In genomic region chr14:85909581-85909980, GRCh38 we compare ENCODE assay signal across 19 cellular contexts.
DNase-seq lines count a peak whose midpoint lies in the region; ATAC-seq and TF ChIP-seq lines count a peak whose summit lies in the region.
"Had no signal": no experiment of that assay in that cellular context is flagged by ENCODE, and none has a peak within 500 bp of the region (broad histone marks: within the 10 kb centered on the region; RNA-seq: fewer than 3 reads in every experiment).

No MANE protein-coding gene starts in this region.

- no peaks in the 10 kb centered on the region; the same call in 1 of the 2 replicates for H3K4me1 ChIP-seq in GM23338 (ENCODE audit: insufficient read depth)
- H3K4me1 ChIP-seq: BE2C had no signal

- H3K27me3 Mint-ChIP-seq in GM23338 (ENCODE audit: insufficient read depth, low read depth, poor library complexity): peaks cover 2% of the 10 kb centered on the region

- TF ChIP-seq CTCF in GM23338 (conservative IDR thresholded peaks at IDR 0.05; ENCODE audit: low read depth in 2 of 2) (no peak), VCaP (conservative IDR thresholded peaks at IDR 0.05) (no peak)

- H2AFZ ChIP-seq in GM23338: no peak overlapping the region

- no peaks in the 10 kb centered on the region for H3K36me3 Mint-ChIP-seq in GM23338 (ENCODE audit: low read depth)
- H3K36me3 Mint-ChIP-seq: CD4-positive, alpha-beta memory T cell had no signal

- no peaks in the 10 kb centered on the region for H3K79me2 ChIP-seq in GM23338 (replicated peaks; ENCODE audit: insufficient read depth)

- intact Hi-C loops in Right ventricle myocardium inferior (cut with DNase I): no loop called here

- H3K27ac ChIP-seq in GM23338 (ENCODE audit: low read depth): no peak overlapping the region
- H3K27ac ChIP-seq in VCaP: peak overlapping the region; percentile 37

- H3K9me2 ChIP-seq in GM23338 (ENCODE audit: insufficient read depth): no peaks in the 10 kb centered on the region

- no peaks in the 10 kb centered on the region for H4K20me1 ChIP-seq in GM23338 (replicated peaks; ENCODE audit: insufficient read depth)

- DNase-seq in GM23338 (ENCODE audit: low spot score) (no peak), NCI-H69 (lab: John Stamatoyannopoulos, UW) (peak; percentile 53), left kidney (ENCODE audit: low read depth, low spot score) (peak; percentile 9), dedifferentiated amniotic fluid mesenchymal stem cell (ENCODE audit: extremely low spot score) (no peak), Right ventricle myocardium inferior (ENCODE audit: missing footprints) (no peak), occipital lobe (lab: John Stamatoyannopoulos, UW) (no peak)
- no peak for DNase-seq in activated CD4-positive, alpha-beta T cell treated with anti-CD3 and anti-CD28 coated beads, Interleukin-2, amount 50 U/mL, for 48 hours
- DNase-seq: ACHN; BE2C; CD4-positive, alpha-beta memory T cell; HFFc6; KBM-7; MG63; NCI-H1417; NCI-H1930; NCI-H526; Right ventricle myocardium superior had no signal

- no peak overlapping the region for H3K4me2 ChIP-seq in GM23338

- no peaks in the 10 kb centered on the region for H3K27me3 ChIP-seq in GM23338 (ENCODE audit: insufficient read depth)
- H3K27me3 ChIP-seq: BE2C, MG63 had no signal

- no peaks in the 10 kb centered on the region; the same call in 2 of the 3 replicates for H3K9me3 Mint-ChIP-seq in GM23338
- H3K9me3 Mint-ChIP-seq: CD4-positive, alpha-beta memory T cell had no signal

- no peak for ATAC-seq in GM23338
- ATAC-seq in Right ventricle myocardium inferior: no peak
- ATAC-seq: Panc1 had no signal

- no peaks in the 10 kb centered on the region for H3K36me3 ChIP-seq in GM23338 (ENCODE audit: insufficient read depth)
- H3K36me3 ChIP-seq: BE2C, MG63 had no signal

- H3K4me3 Mint-ChIP-seq in GM23338: no peak overlapping the region
- H3K4me3 Mint-ChIP-seq: CD4-positive, alpha-beta memory T cell; HFFc6 had no signal

- peaks cover 14% of the 10 kb centered on the region for H3K4me1 Mint-ChIP-seq in GM23338
- H3K4me1 Mint-ChIP-seq: CD4-positive, alpha-beta memory T cell had no signal

- H3F3A ChIP-seq in GM23338 (replicated peaks; ENCODE audit: low read depth): no peaks in the 10 kb centered on the region

- no peak overlapping the region for H3K4me3 ChIP-seq in GM23338
- H3K4me3 ChIP-seq: MG63 had no signal

- peak overlapping the region; percentile 4; the same call in 1 of the 2 replicates for H3K27ac Mint-ChIP-seq in GM23338
- H3K27ac Mint-ChIP-seq: CD4-positive, alpha-beta memory T cell; HFFc6 had no signal

TF ChIP-seq in GM23338, 12 proteins besides CTCF, POLR2A, EP300 and RAD21:
- no peak for TF ChIP-seq EZH2phosphoT487 (IDR thresholded peaks at IDR 0.05; ENCODE audit: unreplicated experiment)
- TF ChIP-seq JUNB (IDR thresholded peaks at IDR 0.05; ENCODE audit: unreplicated experiment): no peak
- TF ChIP-seq ZNF331 (CRISPR knock-in tag; IDR thresholded peaks at IDR 0.05; ENCODE audit: low read depth): no peak
- TF ChIP-seq POLR2AphosphoS5 (IDR thresholded peaks at IDR 0.05; ENCODE audit: low read depth): no peak
- no peak for TF ChIP-seq CREB1 (CRISPR knock-in tag; IDR thresholded peaks at IDR 0.05; ENCODE audit: low read depth)

Comparison
In these comparisons a context has a peak if more than half of its experiments do, and no peak if none do; other contexts are left out.
1. DNase-seq: peak in NCI-H69 (single experiment) and left kidney (single experiment); none in GM23338 (single experiment), dedifferentiated amniotic fluid mesenchymal stem cell (single experiment), activated CD4-positive, alpha-beta T cell treated with anti-CD3 and anti-CD28 coated beads, Interleukin-2, amount 50 U/mL, for 48 hours (0 of 2), Right ventricle myocardium inferior (single experiment) and occipital lobe (single experiment).